ENCODE assay signal across 1 cellular context in the genomic region with DNA sequence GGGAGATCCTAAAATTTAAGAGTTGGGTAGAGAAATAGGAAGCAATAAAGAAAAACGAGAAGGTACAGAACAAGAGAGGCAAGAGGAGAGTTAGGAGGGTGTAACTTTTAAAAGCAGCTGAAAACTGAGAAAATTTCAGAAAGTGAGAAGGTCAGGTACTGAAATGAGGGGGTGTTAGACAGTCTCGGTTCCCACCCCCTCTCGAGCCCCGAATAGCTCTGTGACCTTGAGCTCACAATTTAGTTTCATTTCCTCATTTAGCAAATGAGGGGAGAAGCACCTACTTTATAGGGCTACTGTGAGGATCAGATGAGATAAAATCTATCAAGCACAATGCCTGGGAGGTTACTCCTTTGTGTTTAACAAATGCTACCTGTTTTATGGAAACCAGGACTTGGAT.
A peak's percentile ranks its signal among the peaks of the same experiment; 100 is the strongest.
TF ChIP-seq lines count a peak whose summit lies in the region.

No MANE protein-coding gene starts in this region.

TF ChIP-seq in GM12878, 131 proteins besides CTCF, POLR2A, EP300 and RAD21 (continued from another document):
- TF ChIP-seq, protein P1, sequence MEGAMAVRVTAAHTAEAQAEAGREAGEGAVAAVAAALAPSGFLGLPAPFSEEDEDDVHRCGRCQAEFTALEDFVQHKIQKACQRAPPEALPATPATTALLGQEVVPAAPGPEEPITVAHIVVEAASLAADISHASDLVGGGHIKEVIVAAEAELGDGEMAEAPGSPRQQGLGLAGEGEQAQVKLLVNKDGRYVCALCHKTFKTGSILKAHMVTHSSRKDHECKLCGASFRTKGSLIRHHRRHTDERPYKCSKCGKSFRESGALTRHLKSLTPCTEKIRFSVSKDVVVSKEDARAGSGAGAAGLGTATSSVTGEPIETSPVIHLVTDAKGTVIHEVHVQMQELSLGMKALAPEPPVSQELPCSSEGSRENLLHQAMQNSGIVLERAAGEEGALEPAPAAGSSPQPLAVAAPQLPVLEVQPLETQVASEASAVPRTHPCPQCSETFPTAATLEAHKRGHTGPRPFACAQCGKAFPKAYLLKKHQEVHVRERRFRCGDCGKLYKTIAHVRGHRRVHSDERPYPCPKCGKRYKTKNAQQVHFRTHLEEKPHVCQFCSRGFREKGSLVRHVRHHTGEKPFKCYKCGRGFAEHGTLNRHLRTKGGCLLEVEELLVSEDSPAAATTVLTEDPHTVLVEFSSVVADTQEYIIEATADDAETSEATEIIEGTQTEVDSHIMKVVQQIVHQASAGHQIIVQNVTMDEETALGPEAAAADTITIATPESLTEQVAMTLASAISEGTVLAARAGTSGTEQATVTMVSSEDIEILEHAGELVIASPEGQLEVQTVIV (IDR thresholded peaks at IDR 0.05; ENCODE audit: borderline replicate concordance, partially characterized antibody): no peak
- no peak for TF ChIP-seq HDAC6 (IDR thresholded peaks at IDR 0.05; ENCODE audit: unreplicated experiment)
- no peak for TF ChIP-seq HCFC1 (IDR thresholded peaks at IDR 0.05; ENCODE audit: low read length)
- no peak for TF ChIP-seq RBBP5 (conservative IDR thresholded peaks at IDR 0.05)
- peak; percentile 42; the same call in 1 of the 2 replicates for TF ChIP-seq NR2C1 (IDR thresholded peaks at IDR 0.05)
- TF ChIP-seq, protein P2, sequence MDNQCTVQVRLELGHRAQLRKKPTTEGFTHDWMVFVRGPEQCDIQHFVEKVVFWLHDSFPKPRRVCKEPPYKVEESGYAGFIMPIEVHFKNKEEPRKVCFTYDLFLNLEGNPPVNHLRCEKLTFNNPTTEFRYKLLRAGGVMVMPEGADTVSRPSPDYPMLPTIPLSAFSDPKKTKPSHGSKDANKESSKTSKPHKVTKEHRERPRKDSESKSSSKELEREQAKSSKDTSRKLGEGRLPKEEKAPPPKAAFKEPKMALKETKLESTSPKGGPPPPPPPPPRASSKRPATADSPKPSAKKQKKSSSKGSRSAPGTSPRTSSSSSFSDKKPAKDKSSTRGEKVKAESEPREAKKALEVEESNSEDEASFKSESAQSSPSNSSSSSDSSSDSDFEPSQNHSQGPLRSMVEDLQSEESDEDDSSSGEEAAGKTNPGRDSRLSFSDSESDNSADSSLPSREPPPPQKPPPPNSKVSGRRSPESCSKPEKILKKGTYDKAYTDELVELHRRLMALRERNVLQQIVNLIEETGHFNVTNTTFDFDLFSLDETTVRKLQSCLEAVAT (IDR thresholded peaks at IDR 0.05): no peak
- TF ChIP-seq, protein P3, sequence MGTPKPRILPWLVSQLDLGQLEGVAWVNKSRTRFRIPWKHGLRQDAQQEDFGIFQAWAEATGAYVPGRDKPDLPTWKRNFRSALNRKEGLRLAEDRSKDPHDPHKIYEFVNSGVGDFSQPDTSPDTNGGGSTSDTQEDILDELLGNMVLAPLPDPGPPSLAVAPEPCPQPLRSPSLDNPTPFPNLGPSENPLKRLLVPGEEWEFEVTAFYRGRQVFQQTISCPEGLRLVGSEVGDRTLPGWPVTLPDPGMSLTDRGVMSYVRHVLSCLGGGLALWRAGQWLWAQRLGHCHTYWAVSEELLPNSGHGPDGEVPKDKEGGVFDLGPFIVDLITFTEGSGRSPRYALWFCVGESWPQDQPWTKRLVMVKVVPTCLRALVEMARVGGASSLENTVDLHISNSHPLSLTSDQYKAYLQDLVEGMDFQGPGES (IDR thresholded peaks at IDR 0.05): no peak
- peak; percentile 96 for TF ChIP-seq NFIC (IDR thresholded peaks at IDR 0.05; ENCODE audit: low read depth, low read length)
